11 cellular contexts compared by ENCODE assay signal in genomic region chr12:52771088-52771487, GRCh38. TPM values are rescaled to one million over a fixed set of nuclear protein-coding genes. Genes with fewer than 3 reads are reported as not detected.
"Had no signal": no experiment of that assay in that cellular context is flagged by ENCODE, and none has a peak within 500 bp of the region (broad histone marks: within the 10 kb centered on the region; RNA-seq: fewer than 3 reads in every experiment).

No MANE protein-coding gene starts in this region.

- DNase-seq: GM23248, GOT3, H7, H9, HCEC 1CT, HFFc6 had no signal

- H3K4me1 ChIP-seq: HAP-1 had no signal

- H3K27ac ChIP-seq: GM23248 had no signal

- ATAC-seq: GM23338, HCT116 had no signal

- H3K4me3 ChIP-seq: GM23248, GM23338, HAP-1 had no signal

- H3K36me3 ChIP-seq: HAP-1 had no signal

- H3K9me3 ChIP-seq: HAP-1 had no signal

RNA-seq across cellular contexts. Expression of gene KRT76, which starts 6.1 kb away (rescaled TPM):
- total RNA-seq: GM23248, GM23338, H1, H4, H7, H9, HFFc6 had no signal

RNA-seq across cellular contexts. Expression of gene KRT3, which starts 24.8 kb away (rescaled TPM):
- total RNA-seq: GM23248, GM23338, H1, H4, H7, H9, HFFc6 had no signal

RNA-seq across cellular contexts. Expression of gene KRT4, which starts 42.8 kb away (rescaled TPM):
- total RNA-seq: GM23338, H1, H4, H7, H9 had no signal
